8 cellular contexts compared by ENCODE assay signal in genomic region chr11:118914178-118914918, GRCh38.
DNase-seq lines count a peak whose midpoint lies in the region; ATAC-seq and TF ChIP-seq lines count a peak whose summit lies in the region.

No MANE protein-coding gene starts in this region.

- DNase-seq in DMS153 treated with DMSO at 0.1 percent for 48 hours (lab: John Stamatoyannopoulos, UW; ENCODE audit: unreplicated experiment): peak; percentile 21
- peak; percentile 99 to 100 for DNase-seq in NCI-H526 (lab: John Stamatoyannopoulos, UW)
- DNase-seq in activated gamma-delta T cell treated with Interleukin-2 at 50 U/mL for 16 hours: peak; percentile 89
- DNase-seq in hippocampal formation (lab: John Stamatoyannopoulos, UW): peak; percentile 49 to 56
- peak; percentile 67 to 75 for DNase-seq in stimulated activated CD4-positive, alpha-beta T cell treated with anti-CD3 and anti-CD28 coated beads, Interleukin-2, amount 100 ng/mL, for 24 hours
- no peak for DNase-seq in HuH-7 (ENCODE audit: low spot score)
- DNase-seq in foreskin fibroblast: no peak

- H3K4me3 ChIP-seq in foreskin fibroblast (ENCODE audit: low read depth in 1 of 2, low read length in 2 of 2): no peak overlapping the region

- ATAC-seq in GM21381 (IDR thresholded peaks at IDR 0.05; ENCODE audit: unreplicated experiment): no peak

- no peak for TF ChIP-seq CTCF in foreskin fibroblast (IDR thresholded peaks at IDR 0.05; ENCODE audit: low read depth, low read length)

Comparison
In these comparisons a context has a peak if more than half of its experiments do, and no peak if none do; other contexts are left out.
1. DNase-seq: peak in DMS153 treated with DMSO at 0.1 percent for 48 hours (single experiment), NCI-H526 (2 of 2), activated gamma-delta T cell treated with Interleukin-2 at 50 U/mL for 16 hours (single experiment), hippocampal formation (2 of 2) and stimulated activated CD4-positive, alpha-beta T cell treated with anti-CD3 and anti-CD28 coated beads, Interleukin-2, amount 100 ng/mL, for 24 hours (2 of 2); none in HuH-7 (single experiment) and foreskin fibroblast (0 of 2).